1 cellular context compared by ENCODE assay signal in the genomic region with DNA sequence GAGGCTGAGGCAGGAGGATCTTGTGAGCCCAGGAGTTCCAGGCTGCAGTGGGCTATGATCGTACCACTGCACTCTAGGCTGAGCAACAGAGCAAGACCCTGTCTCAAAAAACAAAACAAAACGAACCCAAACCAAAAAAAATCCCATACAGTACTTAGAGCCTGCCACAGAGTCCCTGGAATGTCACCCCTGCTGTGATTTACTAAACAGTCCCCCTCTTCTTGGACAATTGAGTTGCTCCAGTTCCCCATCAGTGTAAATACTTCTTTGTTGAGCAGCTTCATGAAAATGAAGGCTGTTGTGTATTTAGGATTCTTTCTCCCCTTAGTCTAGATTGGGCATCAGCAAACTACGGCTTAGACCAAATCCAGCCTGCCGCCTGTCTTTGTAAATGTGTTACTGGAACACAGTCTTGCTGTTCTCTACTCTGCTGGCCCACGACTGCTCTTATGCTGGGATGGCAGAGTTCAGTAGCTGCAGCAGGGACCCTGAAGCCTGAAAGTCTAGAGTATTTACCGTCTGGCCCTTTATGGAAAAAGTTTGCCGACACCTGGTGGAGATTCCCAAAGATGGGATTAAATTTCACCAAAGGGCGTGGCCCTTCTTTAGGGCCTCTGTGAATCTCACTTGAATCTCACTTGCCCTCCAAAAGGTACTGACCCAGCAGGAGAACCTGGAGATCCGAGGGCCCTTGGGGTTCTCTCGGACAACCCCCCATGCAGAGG.
TF ChIP-seq lines count a peak whose summit lies in the region.

No MANE protein-coding gene starts in this region.

TF ChIP-seq in HCT116, 20 proteins besides CTCF, POLR2A, EP300 and RAD21 (continued from another document):
- TF ChIP-seq, protein P1, sequence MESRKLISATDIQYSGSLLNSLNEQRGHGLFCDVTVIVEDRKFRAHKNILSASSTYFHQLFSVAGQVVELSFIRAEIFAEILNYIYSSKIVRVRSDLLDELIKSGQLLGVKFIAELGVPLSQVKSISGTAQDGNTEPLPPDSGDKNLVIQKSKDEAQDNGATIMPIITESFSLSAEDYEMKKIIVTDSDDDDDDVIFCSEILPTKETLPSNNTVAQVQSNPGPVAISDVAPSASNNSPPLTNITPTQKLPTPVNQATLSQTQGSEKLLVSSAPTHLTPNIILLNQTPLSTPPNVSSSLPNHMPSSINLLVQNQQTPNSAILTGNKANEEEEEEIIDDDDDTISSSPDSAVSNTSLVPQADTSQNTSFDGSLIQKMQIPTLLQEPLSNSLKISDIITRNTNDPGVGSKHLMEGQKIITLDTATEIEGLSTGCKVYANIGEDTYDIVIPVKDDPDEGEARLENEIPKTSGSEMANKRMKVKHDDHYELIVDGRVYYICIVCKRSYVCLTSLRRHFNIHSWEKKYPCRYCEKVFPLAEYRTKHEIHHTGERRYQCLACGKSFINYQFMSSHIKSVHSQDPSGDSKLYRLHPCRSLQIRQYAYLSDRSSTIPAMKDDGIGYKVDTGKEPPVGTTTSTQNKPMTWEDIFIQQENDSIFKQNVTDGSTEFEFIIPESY (IDR thresholded peaks at IDR 0.05; ENCODE audit: extremely low read depth, insufficient replicate concordance, low read length) = no peak
- TF ChIP-seq EZH2phosphoT487 (IDR thresholded peaks at IDR 0.05; ENCODE audit: borderline replicate concordance) = no peak
- no peak for TF ChIP-seq CEBPB (IDR thresholded peaks at IDR 0.05; ENCODE audit: low read depth)
- no peak for TF ChIP-seq SRF (IDR thresholded peaks at IDR 0.05; ENCODE audit: low read depth)
- no peak for TF ChIP-seq YY1 (IDR thresholded peaks at IDR 0.05; ENCODE audit: extremely low read depth, insufficient replicate concordance, low read depth, low read length)
- TF ChIP-seq EZH2 (IDR thresholded peaks at IDR 0.05) = no peak
- no peak for TF ChIP-seq SP1 (IDR thresholded peaks at IDR 0.05; ENCODE audit: low read depth)
- no peak for TF ChIP-seq FOSL1 (IDR thresholded peaks at IDR 0.05; ENCODE audit: low read depth)
- TF ChIP-seq, protein P2, sequence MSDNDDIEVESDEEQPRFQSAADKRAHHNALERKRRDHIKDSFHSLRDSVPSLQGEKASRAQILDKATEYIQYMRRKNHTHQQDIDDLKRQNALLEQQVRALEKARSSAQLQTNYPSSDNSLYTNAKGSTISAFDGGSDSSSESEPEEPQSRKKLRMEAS (IDR thresholded peaks at IDR 0.05) = no peak
- TF ChIP-seq CBX3 (IDR thresholded peaks at IDR 0.05; ENCODE audit: low read depth) = no peak
- no peak for TF ChIP-seq EGR1 (IDR thresholded peaks at IDR 0.05; ENCODE audit: low read depth)
- no peak for TF ChIP-seq ZNF274 (IDR thresholded peaks at IDR 0.05; ENCODE audit: low read depth, low read length)
